Comparison of ENCODE assay signal across 7 cellular contexts in the genomic region with DNA sequence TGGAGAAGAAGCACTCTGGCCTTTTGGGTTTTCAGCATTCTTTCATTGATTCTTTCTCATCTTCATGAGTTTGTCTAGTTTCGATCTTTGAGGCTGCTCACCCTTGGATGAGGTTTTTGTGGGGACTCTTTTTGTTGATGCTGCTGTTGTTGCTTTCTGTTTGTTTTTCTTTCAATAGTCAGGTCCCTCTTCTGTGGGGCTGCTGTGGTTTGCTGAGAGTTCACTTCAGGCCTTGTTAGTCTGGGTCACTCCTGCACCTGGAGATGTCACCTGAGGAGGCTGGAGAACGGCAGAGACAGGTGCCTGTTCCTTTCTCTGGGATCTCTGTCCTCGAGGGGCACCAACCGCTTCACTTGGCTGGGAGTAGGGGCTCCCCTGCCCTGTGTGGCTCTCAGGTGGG. TPM values are rescaled to one million over a fixed set of nuclear protein-coding genes. Genes with fewer than 3 reads are reported as not detected.
"Had no signal": no experiment of that assay in that cellular context is flagged by ENCODE, and none has a peak within 500 bp of the region (broad histone marks: within the 10 kb centered on the region; RNA-seq: fewer than 3 reads in every experiment).

No MANE protein-coding gene starts in this region.

- H3K4me1 Mint-ChIP-seq: IgD-negative memory B cell had no signal

- H3K27ac Mint-ChIP-seq: IgD-negative memory B cell had no signal

- ATAC-seq: HepG2 had no signal

- H3K4me3 ChIP-seq: GM23248 had no signal

- H2AFZ ChIP-seq: GM23248 had no signal

- H3K27ac ChIP-seq: GM23248 had no signal

- DNase-seq: GM23248, GOT3, H7, HCEC 1CT had no signal

- H3K4me3 Mint-ChIP-seq: IgD-negative memory B cell had no signal

- H3K9ac ChIP-seq: GM23248 had no signal

- H3K27me3 Mint-ChIP-seq: IgD-negative memory B cell had no signal

RNA-seq across cellular contexts. Expression of a gene that starts 14.0 kb away (rescaled TPM):
- total RNA-seq: H4, HepG2 had no signal
- polyA plus RNA-seq: HepG2, IgD-negative memory B cell had no signal
